ENCODE assay signal across 10 cellular contexts in genomic region chr12:121861549-121862254, GRCh38. TPM values are rescaled to one million over a fixed set of nuclear protein-coding genes. Genes with fewer than 3 reads are reported as not detected.
DNase-seq lines count a peak whose midpoint lies in the region; ATAC-seq, FAIRE-seq and TF ChIP-seq lines count a peak whose summit lies in the region.
"Had no signal": no experiment of that assay in that cellular context is flagged by ENCODE, and none has a peak within 500 bp of the region (broad histone marks: within the 10 kb centered on the region; RNA-seq: fewer than 3 reads in every experiment).

No MANE protein-coding gene starts in this region.

- no peaks in the 10 kb centered on the region for H3K9me3 Mint-ChIP-seq in neural crest cell

- H3K4me1 Mint-ChIP-seq in neural crest cell, result peaks cover 32% of the 10 kb centered on the region
- no peaks in the 10 kb centered on the region for H3K4me1 Mint-ChIP-seq in T-helper 17 cell

- H3K36me3 Mint-ChIP-seq in neural crest cell (ENCODE audit: low read depth) (no peaks in the 10 kb centered on the region), T-helper 17 cell (ENCODE audit: low read depth) (no peaks in the 10 kb centered on the region)

- H3K4me3 Mint-ChIP-seq in neural crest cell, result peak overlapping the region; percentile 15
- H3K4me3 Mint-ChIP-seq in T-helper 17 cell, result no peak overlapping the region

- no peak for TF ChIP-seq CTCF in neural crest cell (conservative IDR thresholded peaks at IDR 0.05)

- DNase-seq in EL (peak; percentile 40), NCI-H146 treated with DMSO at 0.1 percent for 48 hours (lab: John Stamatoyannopoulos, UW; ENCODE audit: unreplicated experiment) (peak; percentile 30), cerebellar cortex (ENCODE audit: low spot score) (peak; percentile 66), neural crest cell (ENCODE audit: low read depth, low spot score) (no peak), HTR-8/SVneo (ENCODE audit: insufficient read length, low spot score) (no peak), T-helper 17 cell (no peak)
- DNase-seq: NCI-H446 treated with DMSO at 0.1 percent for 48 hours had no signal

- H3K27ac Mint-ChIP-seq in neural crest cell (ENCODE audit: unreplicated experiment), result peak overlapping the region; percentile 19
- H3K27ac Mint-ChIP-seq in T-helper 17 cell, result no peak overlapping the region

- no peak for FAIRE-seq in HTR-8/SVneo (lab: Jason Lieb, UNC)

- no peaks in the 10 kb centered on the region for H3K9me3 ChIP-seq in T-helper 17 cell (ENCODE audit: control insufficient read depth, low read length, poor library complexity, severe bottlenecking)

- ATAC-seq in GM21447 (IDR thresholded peaks at IDR 0.05; ENCODE audit: unreplicated experiment) (no peak), HG03097 (IDR thresholded peaks at IDR 0.05; ENCODE audit: low FRiP score, unreplicated experiment) (no peak), T-helper 17 cell (no peak)

- H3K27me3 Mint-ChIP-seq in neural crest cell (ENCODE audit: low read depth) (no peaks in the 10 kb centered on the region), T-helper 17 cell (no peaks in the 10 kb centered on the region)

RNA-seq across cellular contexts. Expression of gene HPD, which starts 3.0 kb away (rescaled TPM):
- total RNA-seq in neural crest cell (0.21 TPM in 1 of 2 replicates, not detected in the other), T-helper 17 cell (not detected)
- total RNA-seq: lower leg skin had no signal

RNA-seq across cellular contexts. Expression of gene PSMD9, which starts 26.9 kb away (rescaled TPM):
- 46.3 and 47.4 TPM in 2 replicates for total RNA-seq in neural crest cell
- 10 to 100 TPM; 40.5 to 51.3 TPM for total RNA-seq in T-helper 17 cell

RNA-seq across cellular contexts. Expression of gene CFAP251, which starts 56.7 kb away (rescaled TPM):
- total RNA-seq in neural crest cell, result 1.6 and 2.0 TPM in 2 replicates
- 1 to 10 TPM in 1 of 2 donors, under 1 TPM in 1; 0.97 to 1.1 TPM for total RNA-seq in T-helper 17 cell

RNA-seq across cellular contexts. Expression of gene SETD1B, which starts 57.9 kb away (rescaled TPM):
- total RNA-seq in neural crest cell (25.6 and 25.9 TPM in 2 replicates), T-helper 17 cell (10 to 100 TPM; 54.5 to 64.1 TPM)

Comparison
In these comparisons a context has a peak if more than half of its experiments do, and no peak if none do; other contexts are left out.
1. DNase-seq: peak in EL (single experiment), NCI-H146 treated with DMSO at 0.1 percent for 48 hours (single experiment) and cerebellar cortex (single experiment); none in neural crest cell (single experiment), HTR-8/SVneo (single experiment) and T-helper 17 cell (0 of 3).